Comparison of ENCODE assay signal across 1 cellular context in the genomic region with DNA sequence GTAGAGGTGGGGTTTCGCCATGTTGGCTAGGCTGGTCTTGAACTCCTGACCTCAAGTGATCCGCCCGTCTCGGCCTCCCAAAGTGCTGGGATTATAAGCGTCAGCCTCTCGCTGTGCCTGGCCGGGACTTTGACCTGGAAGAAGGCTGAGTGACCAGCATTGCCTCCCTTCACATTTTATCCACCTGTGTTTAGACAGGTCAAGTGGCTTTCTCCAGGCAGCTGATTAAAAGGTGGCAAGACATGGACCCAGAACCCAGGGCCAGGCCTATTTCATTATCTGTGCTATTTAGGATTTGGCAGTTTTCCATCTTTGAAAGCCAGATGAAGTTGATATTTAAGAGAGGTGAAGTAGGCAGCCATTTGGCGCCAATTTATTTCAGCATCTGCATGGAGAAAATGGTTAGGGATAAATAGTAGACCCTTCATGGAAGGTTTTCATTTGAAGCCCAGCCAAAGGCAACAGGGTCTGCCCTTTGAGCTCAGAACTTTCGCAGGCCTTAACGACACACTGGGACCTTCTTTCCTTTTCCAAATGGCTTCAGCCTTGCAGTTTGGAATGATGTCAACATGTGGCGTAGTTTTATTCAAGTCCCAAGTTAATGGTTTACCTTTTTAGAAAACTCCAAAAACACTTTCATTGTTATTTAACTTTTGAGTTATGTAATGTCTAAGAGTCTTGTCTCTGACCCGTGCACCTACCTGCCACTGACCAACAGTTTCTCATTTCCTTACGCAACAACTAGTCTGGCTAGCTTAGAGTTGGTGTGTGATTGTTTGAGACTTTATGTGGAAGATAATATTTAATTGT.
TF ChIP-seq lines count a peak whose summit lies in the region.

No MANE protein-coding gene starts in this region.

TF ChIP-seq in HepG2, 621 proteins besides CTCF, POLR2A, EP300 and RAD21 (continued from another document and continues in another):
- no peak; the same call in 1 of the 2 replicates for TF ChIP-seq BRF2 (CRISPR knock-in tag; IDR thresholded peaks at IDR 0.05)
- no peak for TF ChIP-seq ZNF737 (CRISPR knock-in tag; IDR thresholded peaks at IDR 0.05; ENCODE audit: borderline replicate concordance)
- no peak for TF ChIP-seq MLXIP (CRISPR knock-in tag; IDR thresholded peaks at IDR 0.05; ENCODE audit: borderline replicate concordance)
- peak; percentile 66; the same call in 1 of the 2 replicates for TF ChIP-seq ZNF816 (CRISPR knock-in tag; IDR thresholded peaks at IDR 0.05; ENCODE audit: borderline replicate concordance)
- TF ChIP-seq ZNF724P (CRISPR knock-in tag; IDR thresholded peaks at IDR 0.05; ENCODE audit: borderline replicate concordance): peak; percentile 100
- TF ChIP-seq ZBTB43 (CRISPR knock-in tag; conservative IDR thresholded peaks at IDR 0.05): no peak; the same call in 1 of the 2 replicates
- TF ChIP-seq NONO (IDR thresholded peaks at IDR 0.05): no peak
- no peak for TF ChIP-seq NONO (CRISPR knock-in tag; conservative IDR thresholded peaks at IDR 0.05)
- TF ChIP-seq DR1 (CRISPR knock-in tag; IDR thresholded peaks at IDR 0.05): no peak
- no peak for TF ChIP-seq U2AF2 (IDR thresholded peaks at IDR 0.05; ENCODE audit: low read depth, low read length)
- TF ChIP-seq SP4 (CRISPR knock-in tag; IDR thresholded peaks at IDR 0.05): no peak
- TF ChIP-seq ZNF629 (CRISPR knock-in tag; conservative IDR thresholded peaks at IDR 0.05): no peak
- TF ChIP-seq SOX6 (IDR thresholded peaks at IDR 0.05): no peak
- peak; percentile 97 for TF ChIP-seq SOX6 (CRISPR knock-in tag; IDR thresholded peaks at IDR 0.05)
- TF ChIP-seq GATAD2A (CRISPR knock-in tag; IDR thresholded peaks at IDR 0.05): peak; percentile 89
- peak; percentile 72 for TF ChIP-seq SAP130 (CRISPR knock-in tag; IDR thresholded peaks at IDR 0.05; ENCODE audit: low read depth)
- 0 out of 2 replicates have a peak, but pooled peaks have one; percentile 39 for TF ChIP-seq ZNF570 (CRISPR knock-in tag; IDR thresholded peaks at IDR 0.05; ENCODE audit: borderline replicate concordance)
- no peak for TF ChIP-seq MNT (IDR thresholded peaks at IDR 0.05)
- TF ChIP-seq ZNF605 (CRISPR knock-in tag; IDR thresholded peaks at IDR 0.05): no peak
- TF ChIP-seq RFXANK (CRISPR knock-in tag; IDR thresholded peaks at IDR 0.05): 0 out of 2 replicates have a peak, but pooled peaks have one; percentile 8
- no peak for TF ChIP-seq NPAS2 (CRISPR knock-in tag; IDR thresholded peaks at IDR 0.05; ENCODE audit: borderline replicate concordance)
- no peak for TF ChIP-seq ZSCAN20 (CRISPR knock-in tag; IDR thresholded peaks at IDR 0.05; ENCODE audit: borderline replicate concordance)
- TF ChIP-seq SAFB2 (CRISPR knock-in tag; IDR thresholded peaks at IDR 0.05; ENCODE audit: borderline replicate concordance, low read depth): no peak
- no peak for TF ChIP-seq ATF6 (CRISPR knock-in tag; conservative IDR thresholded peaks at IDR 0.05)
- TF ChIP-seq PATZ1 (CRISPR knock-in tag; IDR thresholded peaks at IDR 0.05): peak; percentile 39; the same call in 1 of the 2 replicates
- TF ChIP-seq PHF21A (CRISPR knock-in tag; IDR thresholded peaks at IDR 0.05): peak; percentile 87
- no peak for TF ChIP-seq RCOR2 (CRISPR knock-in tag; IDR thresholded peaks at IDR 0.05)
- no peak for TF ChIP-seq PRDM15 (CRISPR knock-in tag; IDR thresholded peaks at IDR 0.05)
- TF ChIP-seq ZNF562 (CRISPR knock-in tag; IDR thresholded peaks at IDR 0.05; ENCODE audit: borderline replicate concordance): no peak
- no peak; the same call in 1 of the 2 replicates for TF ChIP-seq FOXO1 (CRISPR knock-in tag; IDR thresholded peaks at IDR 0.05)
- no peak; the same call in 1 of the 2 replicates for TF ChIP-seq ZNF431 (CRISPR knock-in tag; IDR thresholded peaks at IDR 0.05; ENCODE audit: borderline replicate concordance, low read depth)
- no peak for TF ChIP-seq PCBP2 (optimal IDR thresholded peaks at IDR 0.05; ENCODE audit: low read depth, low read length, poor library complexity, severe bottlenecking)
- TF ChIP-seq, protein P1, sequence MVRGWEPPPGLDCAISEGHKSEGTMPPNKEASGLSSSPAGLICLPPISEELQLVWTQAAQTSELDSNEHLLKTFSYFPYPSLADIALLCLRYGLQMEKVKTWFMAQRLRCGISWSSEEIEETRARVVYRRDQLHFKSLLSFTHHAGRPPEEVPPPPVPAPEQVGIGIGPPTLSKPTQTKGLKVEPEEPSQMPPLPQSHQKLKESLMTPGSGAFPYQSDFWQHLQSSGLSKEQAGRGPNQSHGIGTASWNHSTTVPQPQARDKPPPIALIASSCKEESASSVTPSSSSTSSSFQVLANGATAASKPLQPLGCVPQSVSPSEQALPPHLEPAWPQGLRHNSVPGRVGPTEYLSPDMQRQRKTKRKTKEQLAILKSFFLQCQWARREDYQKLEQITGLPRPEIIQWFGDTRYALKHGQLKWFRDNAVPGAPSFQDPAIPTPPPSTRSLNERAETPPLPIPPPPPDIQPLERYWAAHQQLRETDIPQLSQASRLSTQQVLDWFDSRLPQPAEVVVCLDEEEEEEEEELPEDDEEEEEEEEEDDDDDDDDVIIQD (CRISPR knock-in tag; IDR thresholded peaks at IDR 0.05; ENCODE audit: low read depth): peak; percentile 64; the same call in 1 of the 2 replicates
- TF ChIP-seq TEAD3 (CRISPR knock-in tag; optimal IDR thresholded peaks at IDR 0.05; ENCODE audit: borderline replicate concordance): peak; percentile 36
- no peak for TF ChIP-seq ETV5 (CRISPR knock-in tag; IDR thresholded peaks at IDR 0.05; ENCODE audit: borderline replicate concordance)
- TF ChIP-seq SMYD3 (CRISPR knock-in tag; IDR thresholded peaks at IDR 0.05): no peak
- TF ChIP-seq CHCHD3 (CRISPR knock-in tag; IDR thresholded peaks at IDR 0.05): no peak
- TF ChIP-seq KDM2A (CRISPR knock-in tag; IDR thresholded peaks at IDR 0.05; ENCODE audit: borderline replicate concordance, low read depth): no peak
- TF ChIP-seq, protein P2, sequence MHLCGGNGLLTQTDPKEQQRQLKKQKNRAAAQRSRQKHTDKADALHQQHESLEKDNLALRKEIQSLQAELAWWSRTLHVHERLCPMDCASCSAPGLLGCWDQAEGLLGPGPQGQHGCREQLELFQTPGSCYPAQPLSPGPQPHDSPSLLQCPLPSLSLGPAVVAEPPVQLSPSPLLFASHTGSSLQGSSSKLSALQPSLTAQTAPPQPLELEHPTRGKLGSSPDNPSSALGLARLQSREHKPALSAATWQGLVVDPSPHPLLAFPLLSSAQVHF (CRISPR knock-in tag; IDR thresholded peaks at IDR 0.05): no peak
- TF ChIP-seq SIX4 (CRISPR knock-in tag; IDR thresholded peaks at IDR 0.05): no peak
- no peak for TF ChIP-seq ZNF225 (CRISPR knock-in tag; IDR thresholded peaks at IDR 0.05)
